Comparison of ENCODE assay signal across 17 cellular contexts in the genomic region with DNA sequence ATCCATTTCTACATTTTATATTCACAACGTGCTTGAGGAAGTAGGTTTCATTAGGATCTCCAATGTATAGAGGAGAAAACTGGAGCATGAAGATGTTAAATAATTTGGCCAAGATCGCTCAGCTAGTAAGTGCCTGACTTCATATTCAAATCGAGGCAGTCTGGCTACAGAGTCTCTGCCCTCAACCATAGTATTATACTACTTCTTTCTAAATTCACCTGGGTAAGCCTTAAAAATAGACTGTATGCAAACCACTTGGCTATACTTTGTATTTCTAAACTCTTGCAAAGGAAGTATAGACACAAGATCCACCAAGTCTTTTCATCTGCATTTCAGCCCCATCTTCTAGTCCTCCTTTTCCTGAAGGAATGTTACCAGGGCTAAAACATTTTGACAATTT.
"Had no signal": no experiment of that assay in that cellular context is flagged by ENCODE, and none has a peak within 500 bp of the region (broad histone marks: within the 10 kb centered on the region; RNA-seq: fewer than 3 reads in every experiment).

No MANE protein-coding gene starts in this region.

- H3K36me3 ChIP-seq: MG63, SJCRH30 had no signal

- DNase-seq: KBM-7, MG63, NCI-H1092 treated with DMSO at 0.1 percent for 48 hours, NCI-H1436 treated with DMSO at 0.1 percent for 48 hours, NCI-H1694, NCI-H187 treated with DMSO at 0.1 percent for 48 hours, NCI-H2029 treated with DMSO at 0.1 percent for 48 hours, NCI-H2107, NCI-H2227 treated with DMSO at 0.1 percent for 48 hours, NCI-H524, NCI-H526 treated with DMSO at 0.1 percent for 48 hours, NCI-H748 treated with DMSO at 0.1 percent for 48 hours, SHP77 treated with DMSO at 0.1 percent for 48 hours, SJCRH30, T-helper 1 cell had no signal

- H3K27ac ChIP-seq: SJCRH30 had no signal

- H3K4me1 ChIP-seq: SJCRH30 had no signal

- ATAC-seq: Right ventricle myocardium inferior, SK-N-SH treated with all-trans-retinoic acid at 6 μM for 48 hours had no signal

- H3K27me3 ChIP-seq: MG63, SJCRH30 had no signal

- H3K9me3 ChIP-seq: SJCRH30 had no signal

- H3K4me3 ChIP-seq: MG63, SJCRH30 had no signal
